ENCODE assay signal across 9 cellular contexts in genomic region chr2:47070155-47070919, GRCh38.
A peak's percentile ranks its signal among the peaks of the same experiment; 100 is the strongest.
DNase-seq lines count a peak whose midpoint lies in the region; ATAC-seq, FAIRE-seq and TF ChIP-seq lines count a peak whose summit lies in the region.
"Had no signal": no experiment of that assay in that cellular context is flagged by ENCODE, and none has a peak within 500 bp of the region (broad histone marks: within the 10 kb centered on the region; RNA-seq: fewer than 3 reads in every experiment).

No MANE protein-coding gene starts in this region.

- H4K20me1 ChIP-seq in BLaER1 treated with 17β-estradiol and CSF1 and Interleukin-3, amounts not matched to agents 10 nM and 100 nM: peaks cover 0 to 100% (median 0%) of the 10 kb centered on the region in 11 experiments; a peak in 8 of 22 replicates
- H4K20me1 ChIP-seq in PC-3 (ENCODE audit: low read length) (no peaks in the 10 kb centered on the region), endothelial cell of umbilical vein (replicated peaks; ENCODE audit: control insufficient read depth, extremely low read depth, insufficient read depth, low read length) (no peaks in the 10 kb centered on the region)

- peaks cover 7% of the 10 kb centered on the region for H3K36me3 Mint-ChIP-seq in osteocyte (ENCODE audit: unreplicated experiment)

- H3K36me3 ChIP-seq in BLaER1 treated with 17β-estradiol and CSF1 and Interleukin-3, amounts not matched to agents 10 nM and 100 nM: peaks cover 8 to 87% (median 64%) of the 10 kb centered on the region in 11 experiments
- H3K36me3 ChIP-seq in PC-3 (ENCODE audit: low read depth, low read length) (no peaks in the 10 kb centered on the region), endothelial cell of umbilical vein (ENCODE audit: control insufficient read depth in 2 of 2, extremely low read depth in 1 of 2, insufficient read depth in 2 of 2, low read length in 2 of 2) (peaks cover 0 to 2% of the 10 kb centered on the region in 2 experiments)

- no peaks in the 10 kb centered on the region for H3K9me1 ChIP-seq in endothelial cell of umbilical vein (replicated peaks; ENCODE audit: control insufficient read depth, extremely low read depth, insufficient read depth, low read length)

- no peak overlapping the region for H2AFZ ChIP-seq in PC-3 (ENCODE audit: low read length)
- H2AFZ ChIP-seq in endothelial cell of umbilical vein (ENCODE audit: low read depth, low read length): no peak overlapping the region

- H3K4me2 ChIP-seq in BLaER1 treated with 17β-estradiol and CSF1 and Interleukin-3, amounts not matched to agents 10 nM and 100 nM: peak overlapping the region; percentile 86 to 99 (median 95)
- H3K4me2 ChIP-seq in PC-3 (ENCODE audit: low read length) (no peak overlapping the region), endothelial cell of umbilical vein (ENCODE audit: insufficient read depth, low read length) (no peak overlapping the region)

- peaks cover 78% of the 10 kb centered on the region for H3K4me1 Mint-ChIP-seq in osteocyte (ENCODE audit: unreplicated experiment)

- no peaks in the 10 kb centered on the region for H3F3A ChIP-seq in PC-3 (ENCODE audit: low read length, unreplicated experiment)

- H3K27me3 Mint-ChIP-seq in osteocyte (ENCODE audit: unreplicated experiment): no peaks in the 10 kb centered on the region

- H3K9me2 ChIP-seq in PC-3 (replicated peaks; ENCODE audit: low read length): no peaks in the 10 kb centered on the region

- peaks cover 74 to 100% (median 97%) of the 10 kb centered on the region in 10 experiments for H3K4me1 ChIP-seq in BLaER1 treated with 17β-estradiol and CSF1 and Interleukin-3, amounts not matched to agents 10 nM and 100 nM
- H3K4me1 ChIP-seq in PC-3 (ENCODE audit: insufficient read depth, low read length) (peaks cover 47% of the 10 kb centered on the region), endothelial cell of umbilical vein (ENCODE audit: control insufficient read depth, extremely low read depth, insufficient read depth, low read length) (peaks cover 43% of the 10 kb centered on the region)

- no peak for FAIRE-seq in endothelial cell of umbilical vein (lab: Jason Lieb, UNC)

- H3K79me2 ChIP-seq in PC-3 (ENCODE audit: low read length): no peaks in the 10 kb centered on the region
- no peaks in the 10 kb centered on the region for H3K79me2 ChIP-seq in endothelial cell of umbilical vein (ENCODE audit: control insufficient read depth, insufficient read depth, low read length)

- peak overlapping the region; percentile 65 to 100 (median 96) for H3K27ac ChIP-seq in BLaER1 treated with 17β-estradiol and CSF1 and Interleukin-3, amounts not matched to agents 10 nM and 100 nM
- 0 out of 2 replicates have a peak overlapping the region, but pooled peaks have one; percentile 14 for H3K27ac ChIP-seq in PC-3 (ENCODE audit: low read length)
- peak overlapping the region; percentile 19 for H3K27ac ChIP-seq in endothelial cell of umbilical vein (ENCODE audit: insufficient read depth, low read depth, low read length)

- no peaks in the 10 kb centered on the region for H3K9me3 Mint-ChIP-seq in osteocyte (ENCODE audit: unreplicated experiment)

- no peaks in the 10 kb centered on the region for H3K27me3 ChIP-seq in BLaER1 treated with 17β-estradiol and CSF1 and Interleukin-3, amounts not matched to agents 10 nM and 100 nM
- no peaks in the 10 kb centered on the region for H3K27me3 ChIP-seq in PC-3 (ENCODE audit: low read length)
- H3K27me3 ChIP-seq in endothelial cell of umbilical vein (ENCODE audit: control insufficient read depth in 2 of 2, insufficient read depth in 2 of 2, low read length in 2 of 2): no peaks in the 10 kb centered on the region

- H3K9ac ChIP-seq in BLaER1 treated with 17β-estradiol and CSF1 and Interleukin-3, amounts not matched to agents 10 nM and 100 nM: peak overlapping the region; percentile 59 to 94 (median 82)
- H3K9ac ChIP-seq in PC-3 (ENCODE audit: low read length): no peak overlapping the region; the same call in 1 of the 2 replicates
- no peak overlapping the region for H3K9ac ChIP-seq in endothelial cell of umbilical vein (replicated peaks; ENCODE audit: extremely low read depth, insufficient read depth, low read length)

- DNase-seq in PC-3 (no peak), endothelial cell of umbilical vein (ENCODE audit: low read depth, low spot score) (no peak), osteocyte (ENCODE audit: extremely low spot score, unreplicated experiment) (no peak), NCI-H128 (lab: John Stamatoyannopoulos, UW; ENCODE audit: unreplicated experiment) (no peak), mesenteric fat pad (ENCODE audit: low spot score) (no peak)
- DNase-seq in activated CD8-positive, alpha-beta memory T cell treated with anti-CD3 and anti-CD28 coated beads for 24 hours: no peak
- DNase-seq: DMS79 had no signal

- peak overlapping the region; percentile 88 for H3K27ac Mint-ChIP-seq in osteocyte (ENCODE audit: unreplicated experiment)

- POLR2A ChIA-PET in PC-3 (lab: Charles Lee; ENCODE audit: unreplicated experiment) (interaction anchor here (0.5 to 1.0 kb wide), 3 partner anchors 27 to 328 kb away, joined by 3 to 14 read pairs (median 3); no protein-coding TSS in a partner anchor), endothelial cell of umbilical vein (lab: Charles Lee) (interaction anchor here (2.2 kb wide), 1 partner anchor 27 kb away, joined by 8 read pairs; no protein-coding TSS in a partner anchor)

- no peak overlapping the region for H3K4me3 Mint-ChIP-seq in osteocyte (ENCODE audit: unreplicated experiment)

- H3K9me3 ChIP-seq in BLaER1 treated with 17β-estradiol and CSF1 and Interleukin-3, amounts not matched to agents 10 nM and 100 nM (replicated peaks in 1 of 11): no peaks in the 10 kb centered on the region
- H3K9me3 ChIP-seq in PC-3 (ENCODE audit: low read length): no peaks in the 10 kb centered on the region
- no peaks in the 10 kb centered on the region for H3K9me3 ChIP-seq in endothelial cell of umbilical vein (replicated peaks; ENCODE audit: control insufficient read depth, insufficient read depth, low read length)

- ATAC-seq in PC-3: no peak
- no peak for ATAC-seq in HG02970 (IDR thresholded peaks at IDR 0.05; ENCODE audit: low FRiP score, unreplicated experiment)

- CTCF ChIA-PET in PC-3 (lab: Charles Lee) (no interaction called here), endothelial cell of umbilical vein (lab: Charles Lee) (interaction anchor here (1.0 to 1.7 kb wide), 5 partner anchors 15 to 252 kb away, joined by 6 to 7 read pairs (median 6); no protein-coding TSS in a partner anchor)

- dilution Hi-C loops in endothelial cell of umbilical vein (cut with MboI; ENCODE audit: extremely low pct_ligation_motif_present, low sequenced_read_pairs): no loop called here

- intact Hi-C loops in PC-3 (cut with micrococcal nuclease) (no loop called here), endothelial cell of umbilical vein (cut with micrococcal nuclease) (no loop called here)

- no TSS peak for BruUV-seq in PC-3 (replicated peaks; lab: Mats Ljungman, UMichigan)
- no TSS peak for BruUV-seq in endothelial cell of umbilical vein (replicated peaks; lab: Mats Ljungman, UMichigan)

- no peak for TF ChIP-seq POLR2A in endothelial cell of umbilical vein (IDR thresholded peaks at IDR 0.05; ENCODE audit: low read depth, low read length)

- peak overlapping the region in 8 of 10 experiments; percentile 31 to 63 (median 48); a peak in 16 of 20 replicates for H3K4me3 ChIP-seq in BLaER1 treated with 17β-estradiol and CSF1 and Interleukin-3, amounts not matched to agents 10 nM and 100 nM
- no peak overlapping the region for H3K4me3 ChIP-seq in PC-3 (ENCODE audit: low read length)
- H3K4me3 ChIP-seq in endothelial cell of umbilical vein (replicated peaks in 1 of 3; ENCODE audit: insufficient read depth in 1 of 3, low read depth in 1 of 3, low read length in 3 of 3): no peak overlapping the region

- no peak for TF ChIP-seq CTCF in PC-3 (conservative IDR thresholded peaks at IDR 0.05; ENCODE audit: low read depth, low read length)
- TF ChIP-seq CTCF in endothelial cell of umbilical vein (IDR thresholded peaks at IDR 0.05; ENCODE audit: extremely low read depth in 1 of 2, insufficient read depth in 1 of 2, low read depth in 1 of 2, low read length in 2 of 2): no peak
- no peak for TF ChIP-seq CTCF in osteocyte (IDR thresholded peaks at IDR 0.05)

TF ChIP-seq in endothelial cell of umbilical vein, 7 proteins besides CTCF, POLR2A, EP300 and RAD21:
- TF ChIP-seq MYC (IDR thresholded peaks at IDR 0.05; ENCODE audit: low read depth, low read length) (no peak), MAX (IDR thresholded peaks at IDR 0.05; ENCODE audit: insufficient read depth, insufficient read length) (no peak), POLR2AphosphoS5 (IDR thresholded peaks at IDR 0.05; ENCODE audit: insufficient read depth, low read depth, low read length) (no peak), JUN (IDR thresholded peaks at IDR 0.05; ENCODE audit: borderline replicate concordance, insufficient read depth, insufficient read length, low read depth) (no peak), GATA2 (IDR thresholded peaks at IDR 0.05; ENCODE audit: insufficient read depth, insufficient read length, low read depth, low read length) (no peak), EZH2 (IDR thresholded peaks at IDR 0.05; ENCODE audit: borderline replicate concordance, low read depth, low read length, severe bottlenecking) (no peak), FOS (IDR thresholded peaks at IDR 0.05; ENCODE audit: borderline replicate concordance, insufficient read depth, low read length) (no peak)

Comparison
In these comparisons a context has a peak if more than half of its experiments do, and no peak if none do; other contexts are left out.
1. H3K27ac ChIP-seq: peak in every context shown above with its lines; median percentile 96 in BLaER1 treated with 17β-estradiol and CSF1 and Interleukin-3, amounts not matched to agents 10 nM and 100 nM; 19 in endothelial cell of umbilical vein; 14 in PC-3.
2. H3K4me2 ChIP-seq: peak in BLaER1 treated with 17β-estradiol and CSF1 and Interleukin-3, amounts not matched to agents 10 nM and 100 nM (11 of 11); none in PC-3 (single experiment) and endothelial cell of umbilical vein (single experiment).
3. H3K4me3 ChIP-seq: peak in BLaER1 treated with 17β-estradiol and CSF1 and Interleukin-3, amounts not matched to agents 10 nM and 100 nM (8 of 10); none in PC-3 (single experiment) and endothelial cell of umbilical vein (0 of 3).
4. H3K9ac ChIP-seq: peak in BLaER1 treated with 17β-estradiol and CSF1 and Interleukin-3, amounts not matched to agents 10 nM and 100 nM (11 of 11); none in PC-3 (single experiment) and endothelial cell of umbilical vein (single experiment).